ENCODE assay signal across 8 cellular contexts in the genomic region with DNA sequence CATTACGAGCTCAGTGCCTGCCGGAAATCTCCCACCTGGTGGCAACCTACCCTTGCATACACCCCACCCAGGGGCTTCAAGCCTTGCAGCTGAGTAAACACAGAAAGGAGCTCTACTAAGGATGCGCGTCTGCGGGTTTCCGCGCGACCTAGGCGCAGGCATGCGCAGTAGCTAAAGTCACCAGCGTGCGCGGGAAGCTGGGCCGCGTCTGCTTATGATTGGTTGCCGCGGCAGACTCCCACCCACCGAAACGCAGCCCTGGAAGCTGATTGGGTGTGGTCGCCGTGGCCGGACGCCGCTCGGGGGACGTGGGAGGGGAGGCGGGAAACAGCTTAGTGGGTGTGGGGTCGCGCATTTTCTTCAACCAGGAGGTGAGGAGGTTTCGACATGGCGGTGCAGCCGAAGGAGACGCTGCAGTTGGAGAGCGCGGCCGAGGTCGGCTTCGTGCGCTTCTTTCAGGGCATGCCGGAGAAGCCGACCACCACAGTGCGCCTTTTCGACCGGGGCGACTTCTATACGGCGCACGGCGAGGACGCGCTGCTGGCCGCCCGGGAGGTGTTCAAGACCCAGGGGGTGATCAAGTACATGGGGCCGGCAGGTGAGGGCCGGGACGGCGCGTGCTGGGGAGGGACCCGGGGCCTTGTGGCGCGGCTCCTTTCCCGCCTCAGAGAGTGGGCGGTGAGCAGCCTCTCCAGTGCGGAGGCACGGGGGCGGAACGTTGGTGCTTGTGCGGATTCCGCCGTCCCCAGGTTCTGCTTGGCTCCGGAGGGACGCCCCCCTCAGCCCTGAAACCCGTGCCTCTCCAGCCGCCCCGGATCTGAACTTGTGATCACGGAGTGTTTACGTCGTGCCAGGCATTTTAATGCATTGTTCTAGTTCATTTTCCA. TPM values are rescaled to one million over a fixed set of nuclear protein-coding genes. Genes with fewer than 3 reads are reported as not detected.
DNase-seq lines count a peak whose midpoint lies in the region; ATAC-seq and TF ChIP-seq lines count a peak whose summit lies in the region.

MSH2 (plus strand) TSS at position 352 of the 887 bp plus-strand sequence; CDS start at position 388, 36 bp downstream.

- H3F3A ChIP-seq in PC-3 (ENCODE audit: low read length, unreplicated experiment), result no peaks in the 10 kb centered on the region

- H3K27ac ChIP-seq in PC-3 (ENCODE audit: low read length) (peak within 1 kb of the TSS; percentile 53), epithelial cell of prostate (peak within 1 kb of the TSS; percentile 32)

- no peaks in the 10 kb centered on the region for H4K20me1 ChIP-seq in PC-3 (ENCODE audit: low read length)

- TF ChIP-seq CTCF in PC-3 (conservative IDR thresholded peaks at IDR 0.05; ENCODE audit: low read depth, low read length) (no peak), mucosa of descending colon (IDR thresholded peaks at IDR 0.05) (no peak)

- intact Hi-C loops in PC-3 (cut with micrococcal nuclease) (loop anchor here (2.0 kb wide), 1 partner anchor 20 kb away; no protein-coding TSS in a partner anchor), mucosa of descending colon (cut with DNase I, micrococcal nuclease) (no loop called here)

- no peaks in the 10 kb centered on the region for H3K9me3 ChIP-seq in PC-3 (ENCODE audit: low read length)
- no peaks in the 10 kb centered on the region for H3K9me3 ChIP-seq in mucosa of descending colon

- H3K27me3 ChIP-seq in PC-3 (ENCODE audit: low read length), result no peaks in the 10 kb centered on the region

- DNase-seq in DMS153 (lab: John Stamatoyannopoulos, UW), result peak; percentile 99
- peak; percentile 91 for DNase-seq in Jurkat, Clone E6-1 (ENCODE audit: low read depth, low spot score)
- DNase-seq in PC-3, result peak; percentile 92
- peak; percentile 83 for DNase-seq in activated T-cell treated with anti-CD3 and anti-CD28 coated beads for 4 hours
- peak; percentile 48 for DNase-seq in epithelial cell of prostate (ENCODE audit: low read depth, low spot score)
- DNase-seq in mucosa of descending colon, result peak; percentile 93 to 95 (median 93)
- peak; percentile 60 to 81 for DNase-seq in stimulated activated CD8-positive, alpha-beta memory T cell treated with anti-CD3 and anti-CD28 coated beads, Interleukin-4, amount 100 ng/mL, for 1 hour (ENCODE audit: low read depth in 2 of 2, low spot score in 1 of 2)

- H3K4me1 ChIP-seq in PC-3 (ENCODE audit: insufficient read depth, low read length) (peaks cover 13% of the 10 kb centered on the region; the same call in 1 of the 2 replicates), mucosa of descending colon (ENCODE audit: low read depth) (peaks cover 15% of the 10 kb centered on the region)

- H3K4me2 ChIP-seq in PC-3 (ENCODE audit: low read length), result peak within 1 kb of the TSS; percentile 82

- BruUV-seq in PC-3 (replicated peaks; lab: Mats Ljungman, UMichigan), result no TSS peak

- no peaks in the 10 kb centered on the region for H3K9me2 ChIP-seq in PC-3 (replicated peaks; ENCODE audit: low read length)

- peak within 1 kb of the TSS; percentile 99 for H2AFZ ChIP-seq in PC-3 (ENCODE audit: low read length)

- CTCF ChIA-PET in PC-3 (lab: Charles Lee), result interaction anchor here (0.5 to 1.2 kb wide), 7 partner anchors 34 to 1006 kb away, joined by 3 to 8 read pairs (median 4); no protein-coding TSS in a partner anchor

- POLR2A ChIA-PET in PC-3 (lab: Charles Lee; ENCODE audit: unreplicated experiment), result interaction anchor here (0.5 to 1.1 kb wide), 5 partner anchors 15 to 959 kb away, joined by 3 to 4 read pairs (median 3); no protein-coding TSS in a partner anchor

- H3K9ac ChIP-seq in PC-3 (ENCODE audit: low read length), result peak within 1 kb of the TSS; percentile 88

- H3K79me2 ChIP-seq in PC-3 (ENCODE audit: low read length), result peaks cover 52% of the 10 kb centered on the region

- peaks cover 12% of the 10 kb centered on the region for H3K36me3 ChIP-seq in PC-3 (ENCODE audit: low read depth, low read length)
- H3K36me3 ChIP-seq in mucosa of descending colon (ENCODE audit: low read depth), result no peaks in the 10 kb centered on the region

- ATAC-seq in GM21619 (IDR thresholded peaks at IDR 0.05; ENCODE audit: unreplicated experiment) (peak; percentile 92), PC-3 (peak; percentile 93), mucosa of descending colon (peak; percentile 97)

- H3K4me3 ChIP-seq in Jurkat, Clone E6-1 (ENCODE audit: low read length), result peak within 1 kb of the TSS; percentile 71
- peak within 1 kb of the TSS; percentile 81 for H3K4me3 ChIP-seq in PC-3 (ENCODE audit: low read length)
- peak within 1 kb of the TSS; percentile 69 for H3K4me3 ChIP-seq in mucosa of descending colon

RNA-seq across cellular contexts. Expression of gene MSH2, which starts in this region (rescaled TPM):
- 31.2 TPM for polyA plus RNA-seq in Jurkat, Clone E6-1 (2012; ENCODE audit: insufficient read depth, insufficient read length)
- total RNA-seq in PC-3 (2014; rRNA removed) (69.2 and 70.7 TPM in 2 replicates), mucosa of descending colon (10 to 100 TPM; 10.7 to 17.4 (median 12.8) TPM)

Comparison
In these comparisons a context has a peak if more than half of its experiments do, and no peak if none do; other contexts are left out.
1. Peak in every context shown above with its lines: DNase-seq, ATAC-seq, H3K4me3 ChIP-seq and H3K27ac ChIP-seq.
2. DNase-seq: peak in every context shown above with its lines; median percentile 99 in DMS153; 93 in mucosa of descending colon; 92 in PC-3; 91 in Jurkat, Clone E6-1; 83 in activated T-cell treated with anti-CD3 and anti-CD28 coated beads for 4 hours; 70 in stimulated activated CD8-positive, alpha-beta memory T cell treated with anti-CD3 and anti-CD28 coated beads, Interleukin-4, amount 100 ng/mL, for 1 hour; 48 in epithelial cell of prostate.